8 cellular contexts compared by ENCODE assay signal in genomic region chr14:68795602-68796417, GRCh38. TPM values are rescaled to one million over a fixed set of nuclear protein-coding genes. Genes with fewer than 3 reads are reported as not detected.
DNase-seq lines count a peak whose midpoint lies in the region; ATAC-seq and TF ChIP-seq lines count a peak whose summit lies in the region.

No MANE protein-coding gene starts in this region.

- H3K9ac ChIP-seq in OCI-LY1 (ENCODE audit: low read length) (peak overlapping the region; percentile 96), neural cell (ENCODE audit: low read length) (peak overlapping the region; percentile 41)

- H3K4me1 Mint-ChIP-seq in activated T-helper 2 cell treated with anti-CD3 and anti-CD28 coated beads, Interferon-gamma antibody, Interleukin-2, Interleukin-4, amounts not matched to agents 10 μg/mL and 5 μg/mL and 100 μg/mL, durations not matched to agents 14 hours and 24 hours and 36 hours (ENCODE audit: low read depth): peaks cover 34% of the 10 kb centered on the region

- DNase-seq in AG09319 (ENCODE audit: extremely low read depth, low read depth): no peak
- peak; percentile 78 for DNase-seq in activated T-helper 2 cell treated with anti-CD3 and anti-CD28 coated beads, Interferon-gamma antibody, Interleukin-2, Interleukin-4, amounts not matched to agents 10 μg/mL and 5 μg/mL and 100 μg/mL, durations not matched to agents 14 hours and 24 hours and 36 hours (ENCODE audit: low spot score)
- DNase-seq in fibroblast of pulmonary artery (ENCODE audit: low read depth): peak; percentile 82

- peaks cover 21% of the 10 kb centered on the region for H3K79me2 ChIP-seq in OCI-LY1 (ENCODE audit: insufficient read depth, low read length)
- peaks cover 28% of the 10 kb centered on the region for H3K79me2 ChIP-seq in neural cell (replicated peaks; ENCODE audit: insufficient read depth, low read length)

- H3K4me2 ChIP-seq in OCI-LY1 (ENCODE audit: low read length): peak overlapping the region; percentile 89
- H3K4me2 ChIP-seq in neural cell (ENCODE audit: low read length): peak overlapping the region; percentile 37

- peaks cover 44% of the 10 kb centered on the region for H3K4me1 ChIP-seq in OCI-LY1 (ENCODE audit: insufficient read depth, low read length, severe bottlenecking)

- intact Hi-C loops in activated T-helper 2 cell treated with anti-CD3 and anti-CD28 coated beads, Interferon-gamma antibody, Interleukin-2, Interleukin-4, amounts not matched to agents 10 μg/mL and 5 μg/mL and 100 μg/mL, durations not matched to agents 14 hours and 24 hours and 36 hours (cut with micrococcal nuclease): loop anchor here (1.0 to 5.0 kb wide), 2 partner anchors 19 to 564 kb away; no protein-coding TSS in a partner anchor

- H3K27ac ChIP-seq in OCI-LY1 (ENCODE audit: low read depth, low read length, poor library complexity, severe bottlenecking) (peak overlapping the region; percentile 98), neural cell (ENCODE audit: low read length) (no peak overlapping the region), temporal lobe (ENCODE audit: low read depth, low read length) (peak overlapping the region; percentile 95)

- H2AFZ ChIP-seq in OCI-LY1 (ENCODE audit: low read length) (no peak overlapping the region), neural cell (ENCODE audit: low read depth, low read length) (no peak overlapping the region)

- peak overlapping the region; percentile 99 for H3K27ac Mint-ChIP-seq in activated T-helper 2 cell treated with anti-CD3 and anti-CD28 coated beads, Interferon-gamma antibody, Interleukin-2, Interleukin-4, amounts not matched to agents 10 μg/mL and 5 μg/mL and 100 μg/mL, durations not matched to agents 14 hours and 24 hours and 36 hours

- H4K20me1 ChIP-seq in OCI-LY1 (ENCODE audit: insufficient read depth, low read length) (no peaks in the 10 kb centered on the region), neural cell (ENCODE audit: insufficient read depth) (no peaks in the 10 kb centered on the region)

- 0 out of 2 replicates have a peak, but pooled peaks cover 4% of the 10 kb centered on the region for H3F3A ChIP-seq in OCI-LY1 (ENCODE audit: insufficient read depth, low read length)
- no peaks in the 10 kb centered on the region for H3F3A ChIP-seq in neural cell (ENCODE audit: insufficient read depth, low read length, poor library complexity, severe bottlenecking)

- peaks cover 6% of the 10 kb centered on the region for H3K9me3 Mint-ChIP-seq in activated T-helper 2 cell treated with anti-CD3 and anti-CD28 coated beads, Interferon-gamma antibody, Interleukin-2, Interleukin-4, amounts not matched to agents 10 μg/mL and 5 μg/mL and 100 μg/mL, durations not matched to agents 14 hours and 24 hours and 36 hours

- H3K36me3 ChIP-seq in OCI-LY1 (ENCODE audit: insufficient read depth, low read length) (peaks cover 17% of the 10 kb centered on the region), neural cell (ENCODE audit: insufficient read depth, low read length) (no peaks in the 10 kb centered on the region)

- H3K27me3 Mint-ChIP-seq in activated T-helper 2 cell treated with anti-CD3 and anti-CD28 coated beads, Interferon-gamma antibody, Interleukin-2, Interleukin-4, amounts not matched to agents 10 μg/mL and 5 μg/mL and 100 μg/mL, durations not matched to agents 14 hours and 24 hours and 36 hours (ENCODE audit: low read depth): no peaks in the 10 kb centered on the region

- TF ChIP-seq CTCF in AG09319 (IDR thresholded peaks at IDR 0.05; ENCODE audit: low read depth, low read length) (peak; percentile 55), OCI-LY1 (IDR thresholded peaks at IDR 0.05; ENCODE audit: low read length) (peak; percentile 55), fibroblast of pulmonary artery (IDR thresholded peaks at IDR 0.05; ENCODE audit: low read length, missing control alignments) (peak; percentile 40), neural cell (IDR thresholded peaks at IDR 0.05; ENCODE audit: poor library complexity, severe bottlenecking) (peak; percentile 74)

- no peak for TF ChIP-seq EP300 in neural cell (conservative IDR thresholded peaks at IDR 0.05; ENCODE audit: poor library complexity, severe bottlenecking)

- H3K9me2 ChIP-seq in OCI-LY1 (ENCODE audit: low read depth, low read length) (no peaks in the 10 kb centered on the region), neural cell (ENCODE audit: insufficient read depth, low read length) (no peaks in the 10 kb centered on the region)

- peaks cover 2% of the 10 kb centered on the region; the same call in 1 of the 2 replicates for H3K9me3 ChIP-seq in OCI-LY1 (ENCODE audit: low read length)
- H3K9me3 ChIP-seq in neural cell (ENCODE audit: low read length): no peaks in the 10 kb centered on the region

- peak overlapping the region; percentile 84 for H3K4me3 ChIP-seq in OCI-LY1 (ENCODE audit: low read depth, low read length, poor library complexity, severe bottlenecking)
- peak overlapping the region; percentile 100 for H3K4me3 ChIP-seq in fibroblast of pulmonary artery (replicated peaks; ENCODE audit: low read depth, low read length)
- peak overlapping the region; percentile 72 for H3K4me3 ChIP-seq in neural cell (ENCODE audit: low read length)

- TF ChIP-seq RAD21 in neural cell (conservative IDR thresholded peaks at IDR 0.05): peak; percentile 47

- peak overlapping the region; percentile 84 for H3K4me3 Mint-ChIP-seq in activated T-helper 2 cell treated with anti-CD3 and anti-CD28 coated beads, Interferon-gamma antibody, Interleukin-2, Interleukin-4, amounts not matched to agents 10 μg/mL and 5 μg/mL and 100 μg/mL, durations not matched to agents 14 hours and 24 hours and 36 hours (ENCODE audit: low read depth)

- ATAC-seq in GM18858 (IDR thresholded peaks at IDR 0.05; ENCODE audit: unreplicated experiment) (peak; percentile 34), HG03066 (IDR thresholded peaks at IDR 0.05; ENCODE audit: low read depth, unreplicated experiment) (peak; percentile 44)

- no peaks in the 10 kb centered on the region for H3K27me3 ChIP-seq in OCI-LY1 (ENCODE audit: insufficient read depth, low read length)
- H3K27me3 ChIP-seq in neural cell (ENCODE audit: insufficient read depth, low read depth, low read length): peaks cover 59% of the 10 kb centered on the region

- peaks cover 14% of the 10 kb centered on the region for H3K36me3 Mint-ChIP-seq in activated T-helper 2 cell treated with anti-CD3 and anti-CD28 coated beads, Interferon-gamma antibody, Interleukin-2, Interleukin-4, amounts not matched to agents 10 μg/mL and 5 μg/mL and 100 μg/mL, durations not matched to agents 14 hours and 24 hours and 36 hours (ENCODE audit: low read depth)

TF ChIP-seq in neural cell, 6 proteins besides CTCF, POLR2A, EP300 and RAD21:
- peak; percentile 33 for TF ChIP-seq EZH2 (IDR thresholded peaks at IDR 0.05; ENCODE audit: borderline replicate concordance, insufficient read depth, low read length, poor library complexity, severe bottlenecking)
- TF ChIP-seq TAF1 (IDR thresholded peaks at IDR 0.05; ENCODE audit: low read depth): no peak
- TF ChIP-seq MXI1 (conservative IDR thresholded peaks at IDR 0.05; ENCODE audit: poor library complexity, severe bottlenecking): peak; percentile 39
- TF ChIP-seq SMC3 (conservative IDR thresholded peaks at IDR 0.05; ENCODE audit: poor library complexity): peak; percentile 56
- no peak for TF ChIP-seq POLR2AphosphoS5 (IDR thresholded peaks at IDR 0.05)
- TF ChIP-seq REST (IDR thresholded peaks at IDR 0.05; ENCODE audit: borderline replicate concordance): no peak

RNA-seq across cellular contexts. Expression of gene ZFP36L1, which starts 2.9 kb away (rescaled TPM):
- total RNA-seq in activated T-helper 2 cell treated with anti-CD3 and anti-CD28 coated beads, Interferon-gamma antibody, Interleukin-2, Interleukin-4, amounts not matched to agents 10 μg/mL and 5 μg/mL and 100 μg/mL, durations not matched to agents 14 hours and 24 hours and 36 hours: 70.0 and 73.4 TPM in 2 replicates
- 0.12 and 0.48 TPM in 2 replicates for polyA plus RNA-seq in neural cell
- polyA minus RNA-seq in neural cell: 0.73 and 1.6 TPM in 2 replicates
- 17.7 TPM for total RNA-seq in temporal lobe
